In the genomic region with DNA sequence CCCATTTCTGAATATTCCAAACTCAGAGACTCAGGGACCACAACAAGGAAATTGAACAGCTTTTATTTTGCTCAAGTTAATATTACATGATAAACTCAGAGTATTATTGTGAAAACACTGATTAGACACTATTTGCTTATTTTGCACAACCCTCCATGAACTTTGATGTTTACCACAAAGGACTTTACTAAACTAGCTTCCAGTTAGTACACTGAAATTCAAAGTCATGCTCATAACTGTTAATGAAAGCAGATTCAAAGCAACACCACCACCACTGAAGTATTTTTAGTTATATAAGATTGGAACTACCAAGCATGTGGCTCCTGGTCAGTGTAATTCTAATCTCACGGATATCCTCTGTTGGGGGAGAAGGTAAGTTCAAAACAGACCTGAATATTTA, we compare ENCODE assay signal across 14 cellular contexts. TPM values are rescaled to one million over a fixed set of nuclear protein-coding genes. Genes with fewer than 3 reads are reported as not detected.
"Had no signal": no experiment of that assay in that cellular context is flagged by ENCODE, and none has a peak within 500 bp of the region (broad histone marks: within the 10 kb centered on the region; RNA-seq: fewer than 3 reads in every experiment).

A gene (plus strand): TSS at position 201 of the 400 bp plus-strand sequence. CDS start 114 bp downstream, at position 315.

RNA-seq across cellular contexts. Expression of the gene that starts here (rescaled TPM):
- total RNA-seq: activated CD4-positive, alpha-beta memory T cell treated with anti-CD3 and anti-CD28 coated beads, Interleukin-2, amount 10 ng/mL, durations not matched to agents 7 days and 5 days; activated CD4-positive, alpha-beta T cell treated with anti-CD3 and anti-CD28 coated beads for 36 hours; activated CD4-positive, alpha-beta T cell treated with anti-CD3 and anti-CD28 coated beads, Interleukin-2, amount 10 ng/mL, durations not matched to agents 7 days and 5 days; activated CD8-positive, alpha-beta memory T cell treated with anti-CD3 and anti-CD28 coated beads, Interleukin-2, amount 10 ng/mL, durations not matched to agents 7 days and 5 days; activated CD8-positive, alpha-beta T cell treated with anti-CD3 and anti-CD28 coated beads, Interleukin-2, amount 10 ng/mL, durations not matched to agents 7 days and 5 days; activated naive CD8-positive, alpha-beta T cell treated with anti-CD3 and anti-CD28 coated beads, Interleukin-2, amount 10 ng/mL, durations not matched to agents 7 days and 5 days; activated T-helper 2 cell treated with anti-CD3 and anti-CD28 coated beads, Interferon-gamma antibody, Interleukin-2, Interleukin-4, amounts not matched to agents 10 μg/mL and 5 μg/mL and 100 μg/mL, durations not matched to agents 14 hours and 24 hours and 36 hours; body of pancreas; breast epithelium; cardiac septum; cerebellum; T-helper 1 cell treated with Interleukin-12 subunit alpha and Interleukin-12 subunit beta and Interleukin-4 antibody, amounts not matched to agents 30 ng/mL and 1 ng/mL, for 36 hours; T-helper 17 cell; T-helper 2 cell treated with Interferon-gamma antibody and Interleukin-4, amounts not matched to agents 100 ng/mL and 5 ng/mL, for 36 hours had no signal
